In genomic region chr4:162349395-162349794, GRCh38 we compare ENCODE assay signal across 24 cellular contexts.
DNase-seq lines count a peak whose midpoint lies in the region; ATAC-seq and TF ChIP-seq lines count a peak whose summit lies in the region.
"Had no signal": no experiment of that assay in that cellular context is flagged by ENCODE, and none has a peak within 500 bp of the region (broad histone marks: within the 10 kb centered on the region; RNA-seq: fewer than 3 reads in every experiment).

No MANE protein-coding gene starts in this region.

- H3K4me1 ChIP-seq in OCI-LY3 (ENCODE audit: low read length) (peaks cover 6% of the 10 kb centered on the region; the same call in 1 of the 2 replicates), PC-9 (replicated peaks; ENCODE audit: insufficient read depth) (no peaks in the 10 kb centered on the region), GM23248 (ENCODE audit: insufficient read depth) (no peaks in the 10 kb centered on the region)
- H3K4me1 ChIP-seq: BE2C had no signal

- H3F3A ChIP-seq in PC-9 (ENCODE audit: insufficient read depth, low read depth) (no peaks in the 10 kb centered on the region), GM23248 (ENCODE audit: insufficient read depth) (no peaks in the 10 kb centered on the region)

- POLR2A ChIA-PET in PC-9 (lab: Charles Lee; ENCODE audit: unreplicated experiment): no interaction called here

- H3K79me2 ChIP-seq in OCI-LY3 (ENCODE audit: low read length): no peaks in the 10 kb centered on the region
- no peaks in the 10 kb centered on the region for H3K79me2 ChIP-seq in PC-9 (ENCODE audit: low read depth)
- H3K79me2 ChIP-seq in GM23248 (ENCODE audit: insufficient read depth): no peaks in the 10 kb centered on the region

- ATAC-seq in GM18511 (IDR thresholded peaks at IDR 0.05; ENCODE audit: unreplicated experiment): no peak
- no peak for ATAC-seq in natural killer cell treated with Interleukin-12 subunit alpha and Interleukin-12 subunit beta and Interleukin-15 and Interleukin-18, amount 100 ng/mL, for 72 hours

- DNase-seq in HT1080 (ENCODE audit: low read depth) (peak; percentile 7), PC-9 (no peak), NCI-H524 treated with DMSO at 0.1 percent for 48 hours (lab: John Stamatoyannopoulos, UW) (no peak), GM23248 (no peak)
- DNase-seq in natural killer cell treated with Interleukin-12 subunit alpha and Interleukin-12 subunit beta and Interleukin-15 and Interleukin-18, amount 100 ng/mL, for 72 hours (ENCODE audit: low spot score): no peak
- DNase-seq: 8988T; ACHN; BE2C; C1 segment of cervical spinal cord; CD4-positive, alpha-beta memory T cell; CD4-positive, CD25-positive, alpha-beta regulatory T cell; CD8-positive, alpha-beta memory T cell; COR-L47; DMS 273 treated with DMSO at 0.1 percent for 48 hours; DMS153; DMS53; DMS79; DND-41; EL; GF-D8 had no signal

- CTCF ChIA-PET in PC-9 (lab: Charles Lee): no interaction called here

- H3K27ac ChIP-seq in OCI-LY3 (ENCODE audit: low read length): no peak overlapping the region
- H3K27ac ChIP-seq in PC-9: no peak overlapping the region
- H3K27ac ChIP-seq in GM23248: no peak overlapping the region
- H3K27ac ChIP-seq: BLaER1 had no signal

- H3K4me1 Mint-ChIP-seq in natural killer cell treated with Interleukin-12 subunit alpha and Interleukin-12 subunit beta and Interleukin-15 and Interleukin-18, amount 100 ng/mL, for 72 hours (ENCODE audit: low read depth in 2 of 2): no peaks in the 10 kb centered on the region
- H3K4me1 Mint-ChIP-seq: CD14-positive monocyte; CD4-positive, alpha-beta memory T cell; CD8-positive, alpha-beta memory T cell had no signal

- no peak overlapping the region for H3K9ac ChIP-seq in OCI-LY3 (ENCODE audit: low read length)
- H3K9ac ChIP-seq in GM23248: no peak overlapping the region
- H3K9ac ChIP-seq: BLaER1 had no signal

- intact Hi-C loops in PC-9 (cut with micrococcal nuclease; ENCODE audit: unreplicated experiment): no loop called here

- H2AFZ ChIP-seq in OCI-LY3 (ENCODE audit: low read depth, low read length) (0 out of 2 replicates have a peak overlapping the region, but pooled peaks have one; percentile 6), PC-9 (no peak overlapping the region), GM23248 (no peak overlapping the region)

- H3K36me3 Mint-ChIP-seq in natural killer cell treated with Interleukin-12 subunit alpha and Interleukin-12 subunit beta and Interleukin-15 and Interleukin-18, amount 100 ng/mL, for 72 hours: no peaks in the 10 kb centered on the region
- H3K36me3 Mint-ChIP-seq: CD14-positive monocyte; CD4-positive, alpha-beta memory T cell; CD4-positive, CD25-positive, alpha-beta regulatory T cell; CD8-positive, alpha-beta memory T cell had no signal

- no peaks in the 10 kb centered on the region for H3K27me3 ChIP-seq in OCI-LY3 (ENCODE audit: low read depth, low read length)
- H3K27me3 ChIP-seq in PC-9 (ENCODE audit: insufficient read depth, low read depth): no peaks in the 10 kb centered on the region
- no peaks in the 10 kb centered on the region for H3K27me3 ChIP-seq in GM23248 (replicated peaks; ENCODE audit: insufficient read depth)
- H3K27me3 ChIP-seq: BE2C, BLaER1 had no signal

- H3K36me3 ChIP-seq in OCI-LY3 (replicated peaks; ENCODE audit: low read depth, low read length) (no peaks in the 10 kb centered on the region), PC-9 (ENCODE audit: low read depth) (no peaks in the 10 kb centered on the region), GM23248 (ENCODE audit: low read depth) (no peaks in the 10 kb centered on the region)
- H3K36me3 ChIP-seq: BE2C, BLaER1 had no signal

- H3K4me3 ChIP-seq in OCI-LY3 (ENCODE audit: low read length) (no peak overlapping the region), PC-9 (no peak overlapping the region), GM23248 (no peak overlapping the region)
- H3K4me3 ChIP-seq: BLaER1 had no signal

- no peaks in the 10 kb centered on the region for H3K27me3 Mint-ChIP-seq in natural killer cell treated with Interleukin-12 subunit alpha and Interleukin-12 subunit beta and Interleukin-15 and Interleukin-18, amount 100 ng/mL, for 72 hours
- H3K27me3 Mint-ChIP-seq: CD4-positive, alpha-beta memory T cell; CD4-positive, CD25-positive, alpha-beta regulatory T cell; CD8-positive, alpha-beta memory T cell had no signal

- in situ Hi-C loops in GM23248 (cut with MboI): no loop called here

- no peak for TF ChIP-seq CTCF in OCI-LY3 (IDR thresholded peaks at IDR 0.05; ENCODE audit: low read depth, low read length)
- TF ChIP-seq CTCF in PC-9 (conservative IDR thresholded peaks at IDR 0.05): no peak

- H4K20me1 ChIP-seq in OCI-LY3 (ENCODE audit: insufficient read depth, low read length): no peaks in the 10 kb centered on the region
- H4K20me1 ChIP-seq in PC-9 (ENCODE audit: insufficient read depth): no peaks in the 10 kb centered on the region
- H4K20me1 ChIP-seq in GM23248 (ENCODE audit: insufficient read depth): no peaks in the 10 kb centered on the region
- H4K20me1 ChIP-seq: BLaER1 had no signal

- H3K9me2 ChIP-seq in PC-9 (ENCODE audit: insufficient read depth) (no peaks in the 10 kb centered on the region), GM23248 (ENCODE audit: insufficient read depth) (no peaks in the 10 kb centered on the region)

- H3K27ac Mint-ChIP-seq in natural killer cell treated with Interleukin-12 subunit alpha and Interleukin-12 subunit beta and Interleukin-15 and Interleukin-18, amount 100 ng/mL, for 72 hours: no peak overlapping the region
- H3K27ac Mint-ChIP-seq: CD14-positive monocyte; CD4-positive, alpha-beta memory T cell; CD4-positive, CD25-positive, alpha-beta regulatory T cell; CD8-positive, alpha-beta memory T cell had no signal

- no peak overlapping the region for H3K4me3 Mint-ChIP-seq in natural killer cell treated with Interleukin-12 subunit alpha and Interleukin-12 subunit beta and Interleukin-15 and Interleukin-18, amount 100 ng/mL, for 72 hours
- H3K4me3 Mint-ChIP-seq: CD14-positive monocyte; CD4-positive, alpha-beta memory T cell; CD4-positive, CD25-positive, alpha-beta regulatory T cell; CD8-positive, alpha-beta memory T cell had no signal

- WGBS in GM23248 (ENCODE audit: low coverage in 1 of 2, low lambda C conversion rate in 2 of 2, missing lambda C conversion rate in 2 of 2), 2 experiments: 14 to 16% methylated on average over 2 of the region's 2 CpGs

- no TSS peak for BruUV-seq in PC-9 (replicated peaks; lab: Mats Ljungman, UMichigan)

- peaks cover 7% of the 10 kb centered on the region for H3K9me3 Mint-ChIP-seq in natural killer cell treated with Interleukin-12 subunit alpha and Interleukin-12 subunit beta and Interleukin-15 and Interleukin-18, amount 100 ng/mL, for 72 hours

- H3K9me3 ChIP-seq in OCI-LY3 (ENCODE audit: insufficient read depth, low read length) (no peaks in the 10 kb centered on the region), PC-9 (ENCODE audit: insufficient read depth, low read depth) (no peaks in the 10 kb centered on the region), GM23248 (ENCODE audit: low read depth) (no peaks in the 10 kb centered on the region)
- H3K9me3 ChIP-seq: BE2C, BLaER1 had no signal

- H3K4me2 ChIP-seq in OCI-LY3 (ENCODE audit: low read length) (no peak overlapping the region), PC-9 (peak overlapping the region; percentile 23; the same call in 1 of the 2 replicates), GM23248 (ENCODE audit: unreplicated experiment) (no peak overlapping the region)
- H3K4me2 ChIP-seq: BLaER1 had no signal
